ENCODE assay signal across 1 cellular context in genomic region chr13:111541752-111542529, GRCh38.
TF ChIP-seq lines count a peak whose summit lies in the region.

No MANE protein-coding gene starts in this region.

TF ChIP-seq in GM23338, 12 proteins besides CTCF, POLR2A, EP300 and RAD21 (continued from another document):
- TF ChIP-seq, protein P1, sequence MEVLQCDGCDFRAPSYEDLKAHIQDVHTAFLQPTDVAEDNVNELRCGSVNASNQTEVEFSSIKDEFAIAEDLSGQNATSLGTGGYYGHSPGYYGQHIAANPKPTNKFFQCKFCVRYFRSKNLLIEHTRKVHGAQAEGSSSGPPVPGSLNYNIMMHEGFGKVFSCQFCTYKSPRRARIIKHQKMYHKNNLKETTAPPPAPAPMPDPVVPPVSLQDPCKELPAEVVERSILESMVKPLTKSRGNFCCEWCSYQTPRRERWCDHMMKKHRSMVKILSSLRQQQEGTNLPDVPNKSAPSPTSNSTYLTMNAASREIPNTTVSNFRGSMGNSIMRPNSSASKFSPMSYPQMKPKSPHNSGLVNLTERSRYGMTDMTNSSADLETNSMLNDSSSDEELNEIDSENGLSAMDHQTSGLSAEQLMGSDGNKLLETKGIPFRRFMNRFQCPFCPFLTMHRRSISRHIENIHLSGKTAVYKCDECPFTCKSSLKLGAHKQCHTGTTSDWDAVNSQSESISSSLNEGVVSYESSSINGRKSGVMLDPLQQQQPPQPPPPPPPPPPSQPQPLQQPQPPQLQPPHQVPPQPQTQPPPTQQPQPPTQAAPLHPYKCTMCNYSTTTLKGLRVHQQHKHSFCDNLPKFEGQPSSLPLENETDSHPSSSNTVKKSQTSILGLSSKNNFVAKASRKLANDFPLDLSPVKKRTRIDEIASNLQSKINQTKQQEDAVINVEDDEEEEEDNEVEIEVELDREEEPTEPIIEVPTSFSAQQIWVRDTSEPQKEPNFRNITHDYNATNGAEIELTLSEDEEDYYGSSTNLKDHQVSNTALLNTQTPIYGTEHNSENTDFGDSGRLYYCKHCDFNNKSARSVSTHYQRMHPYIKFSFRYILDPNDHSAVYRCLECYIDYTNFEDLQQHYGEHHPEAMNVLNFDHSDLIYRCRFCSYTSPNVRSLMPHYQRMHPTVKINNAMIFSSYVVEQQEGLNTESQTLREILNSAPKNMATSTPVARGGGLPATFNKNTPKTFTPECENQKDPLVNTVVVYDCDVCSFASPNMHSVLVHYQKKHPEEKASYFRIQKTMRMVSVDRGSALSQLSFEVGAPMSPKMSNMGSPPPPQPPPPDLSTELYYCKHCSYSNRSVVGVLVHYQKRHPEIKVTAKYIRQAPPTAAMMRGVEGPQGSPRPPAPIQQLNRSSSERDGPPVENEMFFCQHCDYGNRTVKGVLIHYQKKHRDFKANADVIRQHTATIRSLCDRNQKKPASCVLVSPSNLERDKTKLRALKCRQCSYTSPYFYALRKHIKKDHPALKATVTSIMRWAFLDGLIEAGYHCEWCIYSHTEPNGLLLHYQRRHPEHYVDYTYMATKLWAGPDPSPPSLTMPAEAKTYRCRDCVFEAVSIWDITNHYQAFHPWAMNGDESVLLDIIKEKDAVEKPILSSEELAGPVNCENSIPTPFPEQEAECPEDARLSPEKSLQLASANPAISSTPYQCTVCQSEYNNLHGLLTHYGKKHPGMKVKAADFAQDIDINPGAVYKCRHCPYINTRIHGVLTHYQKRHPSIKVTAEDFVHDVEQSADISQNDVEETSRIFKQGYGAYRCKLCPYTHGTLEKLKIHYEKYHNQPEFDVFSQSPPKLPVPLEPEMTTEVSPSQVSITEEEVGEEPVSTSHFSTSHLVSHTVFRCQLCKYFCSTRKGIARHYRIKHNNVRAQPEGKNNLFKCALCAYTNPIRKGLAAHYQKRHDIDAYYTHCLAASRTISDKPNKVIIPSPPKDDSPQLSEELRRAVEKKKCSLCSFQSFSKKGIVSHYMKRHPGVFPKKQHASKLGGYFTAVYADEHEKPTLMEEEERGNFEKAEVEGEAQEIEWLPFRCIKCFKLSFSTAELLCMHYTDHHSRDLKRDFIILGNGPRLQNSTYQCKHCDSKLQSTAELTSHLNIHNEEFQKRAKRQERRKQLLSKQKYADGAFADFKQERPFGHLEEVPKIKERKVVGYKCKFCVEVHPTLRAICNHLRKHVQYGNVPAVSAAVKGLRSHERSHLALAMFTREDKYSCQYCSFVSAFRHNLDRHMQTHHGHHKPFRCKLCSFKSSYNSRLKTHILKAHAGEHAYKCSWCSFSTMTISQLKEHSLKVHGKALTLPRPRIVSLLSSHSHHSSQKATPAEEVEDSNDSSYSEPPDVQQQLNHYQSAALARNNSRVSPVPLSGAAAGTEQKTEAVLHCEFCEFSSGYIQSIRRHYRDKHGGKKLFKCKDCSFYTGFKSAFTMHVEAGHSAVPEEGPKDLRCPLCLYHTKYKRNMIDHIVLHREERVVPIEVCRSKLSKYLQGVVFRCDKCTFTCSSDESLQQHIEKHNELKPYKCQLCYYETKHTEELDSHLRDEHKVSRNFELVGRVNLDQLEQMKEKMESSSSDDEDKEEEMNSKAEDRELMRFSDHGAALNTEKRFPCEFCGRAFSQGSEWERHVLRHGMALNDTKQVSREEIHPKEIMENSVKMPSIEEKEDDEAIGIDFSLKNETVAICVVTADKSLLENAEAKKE (CRISPR knock-in tag; IDR thresholded peaks at IDR 0.05), result no peak
- TF ChIP-seq ZNF114 (CRISPR knock-in tag; IDR thresholded peaks at IDR 0.05) (no peak), CREB1 (CRISPR knock-in tag; IDR thresholded peaks at IDR 0.05; ENCODE audit: low read depth) (no peak), ETS1 (IDR thresholded peaks at IDR 0.05) (no peak), EZH2 (IDR thresholded peaks at IDR 0.05; ENCODE audit: low read depth, unreplicated experiment) (no peak)
